Comparison of ENCODE assay signal across 15 cellular contexts in genomic region chr1:14300991-14301703, GRCh38.
DNase-seq lines count a peak whose midpoint lies in the region; ATAC-seq and TF ChIP-seq lines count a peak whose summit lies in the region.
"Had no signal": no experiment of that assay in that cellular context is flagged by ENCODE, and none has a peak within 500 bp of the region (broad histone marks: within the 10 kb centered on the region; RNA-seq: fewer than 3 reads in every experiment).

No MANE protein-coding gene starts in this region.

- no peak overlapping the region for H3K4me3 ChIP-seq in mucosa of descending colon
- no peak overlapping the region for H3K4me3 ChIP-seq in tibial artery

- H3K27ac ChIP-seq in foreskin keratinocyte (no peak overlapping the region), tibial artery (no peak overlapping the region)

- no peaks in the 10 kb centered on the region for H3K9me3 ChIP-seq in mucosa of descending colon
- no peaks in the 10 kb centered on the region for H3K9me3 ChIP-seq in tibial artery

- TF ChIP-seq CTCF in foreskin keratinocyte (conservative IDR thresholded peaks at IDR 0.05), result no peak
- TF ChIP-seq CTCF in mucosa of descending colon (IDR thresholded peaks at IDR 0.05), result no peak
- TF ChIP-seq CTCF in tibial artery (IDR thresholded peaks at IDR 0.05), result no peak

- no peaks in the 10 kb centered on the region for H3K36me3 Mint-ChIP-seq in activated naive CD4-positive, alpha-beta T cell treated with anti-CD3 and anti-CD28 coated beads, Interleukin-2, amount 50 U/mL, for 72 hours
- H3K36me3 Mint-ChIP-seq: CD4-positive, alpha-beta memory T cell had no signal

- peak; percentile 64 for ATAC-seq in Right ventricle myocardium inferior
- peak; percentile 91 for ATAC-seq in foreskin keratinocyte
- no peak for ATAC-seq in mucosa of descending colon
- no peak for ATAC-seq in activated naive CD4-positive, alpha-beta T cell treated with anti-CD3 and anti-CD28 coated beads, Interleukin-2, amount 50 U/mL, for 72 hours
- no peak for ATAC-seq in left lobe of liver

- H3K4me1 ChIP-seq in foreskin keratinocyte (no peaks in the 10 kb centered on the region), mucosa of descending colon (ENCODE audit: low read depth) (no peaks in the 10 kb centered on the region), tibial artery (peaks cover 0 to 16% (median 4%) of the 10 kb centered on the region in 4 donors)

- H3K36me3 ChIP-seq in mucosa of descending colon (ENCODE audit: low read depth) (no peaks in the 10 kb centered on the region), tibial artery (no peaks in the 10 kb centered on the region)

- intact Hi-C loops in Right ventricle myocardium inferior (cut with DNase I), result no loop called here
- intact Hi-C loops in cardiac septum (cut with DNase I), result no loop called here
- intact Hi-C loops in mucosa of descending colon (cut with DNase I, micrococcal nuclease), result no loop called here
- intact Hi-C loops in tibial artery (cut with DNase I; ENCODE audit: low total_unique reads), result no loop called here

- H3K9me3 Mint-ChIP-seq in activated naive CD4-positive, alpha-beta T cell treated with anti-CD3 and anti-CD28 coated beads, Interleukin-2, amount 50 U/mL, for 72 hours, result no peaks in the 10 kb centered on the region
- H3K9me3 Mint-ChIP-seq: CD4-positive, alpha-beta memory T cell had no signal

- DNase-seq in Right ventricle myocardium inferior (ENCODE audit: missing footprints) (peak; percentile 82), cardiac septum (ENCODE audit: low spot score) (no peak), foreskin keratinocyte (peak; percentile 67 to 81), mucosa of descending colon (peak; percentile 7 to 48 (median 22)), tibial artery (no peak), retina (no peak), left lobe of liver (ENCODE audit: low spot score) (no peak)
- no peak for DNase-seq in activated naive CD4-positive, alpha-beta T cell treated with anti-CD3 and anti-CD28 coated beads, Interleukin-2, amount 50 U/mL, for 72 hours (ENCODE audit: low spot score in 2 of 2)
- DNase-seq: activated CD8-positive, alpha-beta memory T cell treated with anti-CD3 and anti-CD28 coated beads for 24 hours; activated effector memory CD4-positive, alpha-beta T cell treated with anti-CD3 and anti-CD28 coated beads, Interleukin-2, amount 50 U/mL, for 16 hours; amygdala; CD4-positive, alpha-beta memory T cell; NCI-H187 treated with DMSO at 0.1 percent for 48 hours; NCI-H524; stimulated activated CD4-positive, alpha-beta T cell treated with anti-CD3 and anti-CD28 coated beads, Interleukin-1b, Interleukin-23, amount 100 ng/mL, for 48 hours had no signal

- no peaks in the 10 kb centered on the region for H3K27me3 ChIP-seq in foreskin keratinocyte
- H3K27me3 ChIP-seq in tibial artery, result peaks cover 0 to 3% of the 10 kb centered on the region in 2 donors

- H3K27ac Mint-ChIP-seq in activated naive CD4-positive, alpha-beta T cell treated with anti-CD3 and anti-CD28 coated beads, Interleukin-2, amount 50 U/mL, for 72 hours, result no peak overlapping the region
- H3K27ac Mint-ChIP-seq: CD4-positive, alpha-beta memory T cell had no signal

Comparison
In these comparisons a context has a peak if more than half of its experiments do, and no peak if none do; other contexts are left out.
1. DNase-seq: peak in Right ventricle myocardium inferior (single experiment), foreskin keratinocyte (2 of 2) and mucosa of descending colon (3 of 3); none in cardiac septum (single experiment), activated naive CD4-positive, alpha-beta T cell treated with anti-CD3 and anti-CD28 coated beads, Interleukin-2, amount 50 U/mL, for 72 hours (0 of 2), tibial artery (0 of 2), retina (single experiment) and left lobe of liver (single experiment).
2. ATAC-seq: peak in Right ventricle myocardium inferior (single experiment) and foreskin keratinocyte (single experiment); none in mucosa of descending colon (single experiment), activated naive CD4-positive, alpha-beta T cell treated with anti-CD3 and anti-CD28 coated beads, Interleukin-2, amount 50 U/mL, for 72 hours (0 of 2) and left lobe of liver (single experiment).